In genomic region chr14:92792885-92793284, GRCh38 we compare ENCODE assay signal across 9 cellular contexts. TPM values are rescaled to one million over a fixed set of nuclear protein-coding genes. Genes with fewer than 3 reads are reported as not detected.
A peak's percentile ranks its signal among the peaks of the same experiment; 100 is the strongest.
DNase-seq lines count a peak whose midpoint lies in the region; ATAC-seq and TF ChIP-seq lines count a peak whose summit lies in the region.
"Had no signal": no experiment of that assay in that cellular context is flagged by ENCODE, and none has a peak within 500 bp of the region (broad histone marks: within the 10 kb centered on the region; RNA-seq: fewer than 3 reads in every experiment).

No MANE protein-coding gene starts in this region.

- TF ChIP-seq CTCF in esophagus squamous epithelium (IDR thresholded peaks at IDR 0.05) = no peak
- TF ChIP-seq CTCF in type B pancreatic cell (conservative IDR thresholded peaks at IDR 0.05) = no peak

- WGBS in esophagus squamous epithelium, 2 donors = 55 to 61% methylated on average over 4 of the region's 4 CpGs

- no peaks in the 10 kb centered on the region for H3K27me3 ChIP-seq in esophagus squamous epithelium
- H3K27me3 ChIP-seq: left lung had no signal

- H3K9me3 Mint-ChIP-seq in activated naive CD4-positive, alpha-beta T cell treated with anti-CD3 and anti-CD28 coated beads, Interleukin-2, amount 50 U/mL, for 24 hours = peaks cover 11% of the 10 kb centered on the region
- peaks cover 26% of the 10 kb centered on the region in 2 donors for H3K9me3 Mint-ChIP-seq in activated naive CD4-positive, alpha-beta T cell treated with anti-CD3 and anti-CD28 coated beads, Interleukin-2, amount 50 U/mL, for 72 hours
- peaks cover 12% of the 10 kb centered on the region for H3K9me3 Mint-ChIP-seq in type B pancreatic cell

- H3K4me3 ChIP-seq in esophagus squamous epithelium = no peak overlapping the region

- peaks cover 0 to 9% (median 0%) of the 10 kb centered on the region in 3 donors for H3K36me3 ChIP-seq in esophagus squamous epithelium

- ATAC-seq in activated naive CD4-positive, alpha-beta T cell treated with anti-CD3 and anti-CD28 coated beads, Interleukin-2, amount 50 U/mL, for 72 hours = no peak
- ATAC-seq in HG03354 (IDR thresholded peaks at IDR 0.05; ENCODE audit: poor library complexity, severe bottlenecking, unreplicated experiment) = no peak
- no peak for ATAC-seq in GM21360 (IDR thresholded peaks at IDR 0.05; ENCODE audit: unreplicated experiment)

- peaks cover 6% of the 10 kb centered on the region for H3K36me3 Mint-ChIP-seq in activated naive CD4-positive, alpha-beta T cell treated with anti-CD3 and anti-CD28 coated beads, Interleukin-2, amount 50 U/mL, for 24 hours
- H3K36me3 Mint-ChIP-seq in activated naive CD4-positive, alpha-beta T cell treated with anti-CD3 and anti-CD28 coated beads, Interleukin-2, amount 50 U/mL, for 72 hours = peaks cover 36 to 38% of the 10 kb centered on the region in 2 donors
- H3K36me3 Mint-ChIP-seq in type B pancreatic cell = peaks cover 2% of the 10 kb centered on the region

- H3K4me1 Mint-ChIP-seq in activated naive CD4-positive, alpha-beta T cell treated with anti-CD3 and anti-CD28 coated beads, Interleukin-2, amount 50 U/mL, for 24 hours = peaks cover 39% of the 10 kb centered on the region
- H3K4me1 Mint-ChIP-seq in type B pancreatic cell (ENCODE audit: unreplicated experiment) = peaks cover 28% of the 10 kb centered on the region

- no peak for DNase-seq in activated naive CD4-positive, alpha-beta T cell treated with anti-CD3 and anti-CD28 coated beads, Interleukin-2, amount 50 U/mL, for 72 hours (ENCODE audit: low spot score in 2 of 2)
- DNase-seq in RKO (ENCODE audit: low spot score) = peak; percentile 42
- DNase-seq in esophagus squamous epithelium (lab: John Stamatoyannopoulos, UW) = no peak
- DNase-seq in type B pancreatic cell (ENCODE audit: extremely low spot score, unreplicated experiment) = no peak
- DNase-seq in DMS153 (lab: John Stamatoyannopoulos, UW) = no peak
- DNase-seq: left lung had no signal

- no peak for TF ChIP-seq POLR2A in esophagus squamous epithelium (IDR thresholded peaks at IDR 0.05)

- intact Hi-C loops in esophagus squamous epithelium (cut with DNase I) = no loop called here

- H3K27ac Mint-ChIP-seq in activated naive CD4-positive, alpha-beta T cell treated with anti-CD3 and anti-CD28 coated beads, Interleukin-2, amount 50 U/mL, for 24 hours = no peak overlapping the region
- H3K27ac Mint-ChIP-seq in activated naive CD4-positive, alpha-beta T cell treated with anti-CD3 and anti-CD28 coated beads, Interleukin-2, amount 50 U/mL, for 72 hours = no peak overlapping the region
- peak overlapping the region; percentile 95 for H3K27ac Mint-ChIP-seq in type B pancreatic cell

- peaks cover 0 to 15% (median 7%) of the 10 kb centered on the region in 3 donors for H3K9me3 ChIP-seq in esophagus squamous epithelium

- peak overlapping the region; percentile 98 for H3K4me3 Mint-ChIP-seq in activated naive CD4-positive, alpha-beta T cell treated with anti-CD3 and anti-CD28 coated beads, Interleukin-2, amount 50 U/mL, for 24 hours
- H3K4me3 Mint-ChIP-seq in type B pancreatic cell = peak overlapping the region; percentile 92

- no peaks in the 10 kb centered on the region for H3K27me3 Mint-ChIP-seq in activated naive CD4-positive, alpha-beta T cell treated with anti-CD3 and anti-CD28 coated beads, Interleukin-2, amount 50 U/mL, for 24 hours
- H3K27me3 Mint-ChIP-seq in type B pancreatic cell = peaks cover 3% of the 10 kb centered on the region

- peak overlapping the region; percentile 89 to 97 (median 91) for H3K27ac ChIP-seq in esophagus squamous epithelium

- H3K4me1 ChIP-seq in esophagus squamous epithelium = peaks cover 7 to 33% (median 17%) of the 10 kb centered on the region in 3 donors

RNA-seq across cellular contexts. Expression of gene GOLGA5, which starts 1.2 kb away (rescaled TPM):
- 10 to 100 TPM; 13.5 to 17.6 TPM for total RNA-seq in activated naive CD4-positive, alpha-beta T cell treated with anti-CD3 and anti-CD28 coated beads, Interleukin-2, amount 50 U/mL, for 72 hours
- total RNA-seq in esophagus squamous epithelium (10 to 100 TPM; 23.2 to 37.2 (median 31.7) TPM), type B pancreatic cell (ENCODE audit: low replicate concordance) (27.6 and 38.1 TPM in 2 replicates)

RNA-seq across cellular contexts. Expression of gene LGMN, which starts 44.5 kb away (rescaled TPM):
- 1 to 10 TPM; 1.2 to 3.8 TPM for total RNA-seq in activated naive CD4-positive, alpha-beta T cell treated with anti-CD3 and anti-CD28 coated beads, Interleukin-2, amount 50 U/mL, for 72 hours
- total RNA-seq in esophagus squamous epithelium = 100 to 1,000 TPM in 1 of 4 donors, 10 to 100 TPM in 3; 42.6 to 107 (median 70.8) TPM
- total RNA-seq in type B pancreatic cell (ENCODE audit: low replicate concordance) = 71.2 and 80.3 TPM in 2 replicates

Comparison
In these comparisons a context has a peak if more than half of its experiments do, and no peak if none do; other contexts are left out.
1. RNA of gene LGMN, which starts 44.5 kb away (total RNA-seq): 42.6 to 107 TPM in esophagus squamous epithelium and 71.2 to 80.3 TPM in type B pancreatic cell; 1.2 to 3.8 TPM in activated naive CD4-positive, alpha-beta T cell treated with anti-CD3 and anti-CD28 coated beads, Interleukin-2, amount 50 U/mL, for 72 hours; every median in the first group is over 4 times any median in the second.